ENCODE assay signal across 15 cellular contexts in the genomic region with DNA sequence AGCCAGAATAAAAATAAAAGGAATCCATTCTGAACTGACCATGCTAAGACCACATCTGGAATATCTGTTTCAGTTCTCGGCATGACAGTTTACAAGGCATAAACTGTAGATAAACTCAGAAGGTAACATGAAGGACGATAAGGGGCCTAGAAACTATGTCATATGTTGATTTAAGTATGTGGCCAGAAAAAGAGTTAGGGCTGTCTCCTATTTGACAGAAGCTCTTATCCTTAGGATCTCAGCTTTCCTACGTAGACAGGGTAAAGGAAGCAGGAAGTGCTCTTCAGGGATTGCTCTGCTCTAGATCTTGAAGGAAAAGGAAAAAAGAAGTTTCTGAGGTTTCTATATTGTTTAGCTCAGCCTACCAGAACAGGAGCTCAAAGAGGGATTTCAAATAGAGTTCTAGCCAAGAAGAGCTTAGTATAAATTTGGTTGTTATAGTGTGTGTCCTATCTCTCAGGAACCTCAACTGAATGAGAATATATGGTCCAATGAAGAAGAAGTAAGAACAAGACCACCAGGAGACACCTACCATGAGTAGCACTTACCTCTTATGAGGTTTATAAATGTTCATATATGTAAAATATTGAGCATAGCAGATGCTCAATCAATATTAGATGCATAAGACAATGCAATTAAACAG. TPM values are rescaled to one million over a fixed set of nuclear protein-coding genes. Genes with fewer than 3 reads are reported as not detected.
DNase-seq lines count a peak whose midpoint lies in the region; ATAC-seq and TF ChIP-seq lines count a peak whose summit lies in the region.
"Had no signal": no experiment of that assay in that cellular context is flagged by ENCODE, and none has a peak within 500 bp of the region (broad histone marks: within the 10 kb centered on the region; RNA-seq: fewer than 3 reads in every experiment).

No MANE protein-coding gene starts in this region.

- H3K9me3 Mint-ChIP-seq in CD8-positive, alpha-beta memory T cell: no peaks in the 10 kb centered on the region
- H3K9me3 Mint-ChIP-seq in endothelial cell (ENCODE audit: unreplicated experiment) (no peaks in the 10 kb centered on the region), progenitor cell of endocrine pancreas (ENCODE audit: low read depth) (no peaks in the 10 kb centered on the region)
- H3K9me3 Mint-ChIP-seq: CD8-positive, alpha-beta T cell; GM23338 had no signal

- peaks cover 9 to 73% (median 23%) of the 10 kb centered on the region in 3 donors for H3K36me3 Mint-ChIP-seq in CD8-positive, alpha-beta memory T cell
- peaks cover 14% of the 10 kb centered on the region for H3K36me3 Mint-ChIP-seq in T-helper 17 cell (ENCODE audit: low read depth)
- peaks cover 20% of the 10 kb centered on the region for H3K36me3 Mint-ChIP-seq in endothelial cell (ENCODE audit: low read depth, unreplicated experiment)
- H3K36me3 Mint-ChIP-seq in progenitor cell of endocrine pancreas (ENCODE audit: insufficient read depth): peaks cover 17% of the 10 kb centered on the region

- TF ChIP-seq CTCF in endothelial cell (IDR thresholded peaks at IDR 0.05; ENCODE audit: unreplicated experiment): no peak
- TF ChIP-seq CTCF in progenitor cell of endocrine pancreas (IDR thresholded peaks at IDR 0.05; ENCODE audit: unreplicated experiment): no peak
- no peak for TF ChIP-seq CTCF in ascending aorta (IDR thresholded peaks at IDR 0.05)

- H3K27me3 ChIP-seq in CD8-positive, alpha-beta memory T cell (ENCODE audit: insufficient read depth, low read length, poor library complexity, severe bottlenecking): no peaks in the 10 kb centered on the region
- H3K27me3 ChIP-seq in ascending aorta: no peaks in the 10 kb centered on the region
- H3K27me3 ChIP-seq: BLaER1 treated with 17β-estradiol and CSF1 and Interleukin-3, amounts not matched to agents 10 nM and 100 nM had no signal

- CTCF ChIA-PET in CD8-positive, alpha-beta memory T cell (lab: Charles Lee): no interaction called here

- H3K4me1 Mint-ChIP-seq in CD8-positive, alpha-beta memory T cell: peaks cover 0 to 1% (median 0%) of the 10 kb centered on the region in 3 donors
- peaks cover 5% of the 10 kb centered on the region for H3K4me1 Mint-ChIP-seq in T-helper 17 cell
- H3K4me1 Mint-ChIP-seq in endothelial cell (ENCODE audit: unreplicated experiment): peaks cover 12% of the 10 kb centered on the region
- no peaks in the 10 kb centered on the region for H3K4me1 Mint-ChIP-seq in progenitor cell of endocrine pancreas (ENCODE audit: low read depth)
- H3K4me1 Mint-ChIP-seq: GM23338 had no signal

- peak overlapping the region; percentile 49 for H3K27ac ChIP-seq in CD8-positive, alpha-beta memory T cell (ENCODE audit: low read depth, low read length)
- H3K27ac ChIP-seq in ascending aorta: no peak overlapping the region

- DNase-seq in CD8-positive, alpha-beta memory T cell: no peak
- DNase-seq in T-helper 17 cell (no peak), endothelial cell (ENCODE audit: low spot score) (no peak), progenitor cell of endocrine pancreas (ENCODE audit: low spot score, unreplicated experiment) (no peak), ascending aorta (ENCODE audit: low spot score in 2 of 2) (no peak), RKO (ENCODE audit: low spot score) (no peak), activated gamma-delta T cell treated with Interleukin-2 at 50 U/mL for 16 hours (no peak), erythroblast (lab: John Stamatoyannopoulos, UW) (no peak)
- DNase-seq: CD8-positive, alpha-beta T cell; COR-L47; DMS 273 treated with DMSO at 0.1 percent for 48 hours; HCEC 1CT had no signal

- no peak for TF ChIP-seq POLR2A in erythroblast (IDR thresholded peaks at IDR 0.05; ENCODE audit: low read length)

- POLR2A ChIA-PET in CD8-positive, alpha-beta memory T cell (lab: Charles Lee): no interaction called here

- peaks cover 28% of the 10 kb centered on the region for H3K36me3 ChIP-seq in CD8-positive, alpha-beta memory T cell (ENCODE audit: insufficient read depth, low read length)
- H3K36me3 ChIP-seq in ascending aorta: peaks cover 26 to 52% of the 10 kb centered on the region in 2 donors

- H3K27me3 Mint-ChIP-seq in CD8-positive, alpha-beta memory T cell: no peaks in the 10 kb centered on the region
- H3K27me3 Mint-ChIP-seq in T-helper 17 cell (no peaks in the 10 kb centered on the region), endothelial cell (ENCODE audit: unreplicated experiment) (no peaks in the 10 kb centered on the region), progenitor cell of endocrine pancreas (no peaks in the 10 kb centered on the region)
- H3K27me3 Mint-ChIP-seq: B cell had no signal

- H3K9me3 ChIP-seq in CD8-positive, alpha-beta memory T cell (ENCODE audit: low read length): no peaks in the 10 kb centered on the region
- no peaks in the 10 kb centered on the region for H3K9me3 ChIP-seq in T-helper 17 cell (ENCODE audit: control insufficient read depth, low read length, poor library complexity, severe bottlenecking)
- H3K9me3 ChIP-seq in ascending aorta: no peaks in the 10 kb centered on the region
- H3K9me3 ChIP-seq: BLaER1 treated with 17β-estradiol and CSF1 and Interleukin-3, amounts not matched to agents 10 nM and 100 nM had no signal

- no peak overlapping the region for H3K4me3 Mint-ChIP-seq in CD8-positive, alpha-beta memory T cell
- H3K4me3 Mint-ChIP-seq in T-helper 17 cell (no peak overlapping the region), endothelial cell (ENCODE audit: unreplicated experiment) (no peak overlapping the region), progenitor cell of endocrine pancreas (ENCODE audit: low read depth) (no peak overlapping the region)
- H3K4me3 Mint-ChIP-seq: B cell; CD8-positive, alpha-beta T cell; GM23338 had no signal

- no peak for ATAC-seq in T-helper 17 cell
- ATAC-seq: CD8-positive, alpha-beta T cell; GM23338 had no signal

- H3K27ac Mint-ChIP-seq in CD8-positive, alpha-beta memory T cell: peak overlapping the region in 1 of 8 donors; percentile 53
- peak overlapping the region; percentile 43 for H3K27ac Mint-ChIP-seq in T-helper 17 cell
- H3K27ac Mint-ChIP-seq in endothelial cell (ENCODE audit: unreplicated experiment): peak overlapping the region; percentile 88
- peak overlapping the region; percentile 57 for H3K27ac Mint-ChIP-seq in progenitor cell of endocrine pancreas
- H3K27ac Mint-ChIP-seq: B cell; CD8-positive, alpha-beta T cell; GM23338 had no signal

- H3K4me3 ChIP-seq in CD8-positive, alpha-beta memory T cell (ENCODE audit: low read length): no peak overlapping the region
- no peak overlapping the region for H3K4me3 ChIP-seq in ascending aorta
- H3K4me3 ChIP-seq: BLaER1 treated with 17β-estradiol and CSF1 and Interleukin-3, amounts not matched to agents 10 nM and 100 nM; GM23338 had no signal

- no peaks in the 10 kb centered on the region for H3K4me1 ChIP-seq in CD8-positive, alpha-beta memory T cell (ENCODE audit: insufficient read depth, low read length)
- H3K4me1 ChIP-seq in ascending aorta: no peaks in the 10 kb centered on the region

- intact Hi-C loops in ascending aorta (cut with DNase I): no loop called here

RNA-seq across cellular contexts. Expression of gene TP53BP1, which starts 59.2 kb away (rescaled TPM):
- total RNA-seq in CD8-positive, alpha-beta memory T cell: 10 to 100 TPM; 28.7 to 29.1 TPM
- polyA plus RNA-seq in CD8-positive, alpha-beta memory T cell: 8.2 TPM
- total RNA-seq in T-helper 17 cell (10 to 100 TPM; 48.0 to 51.6 TPM), endothelial cell (ENCODE audit: unreplicated experiment) (97.5 TPM), progenitor cell of endocrine pancreas (121 and 138 TPM in 2 replicates), ascending aorta (34.6 TPM)
